ENCODE assay signal across 1 cellular context in genomic region chr4:48420172-48420571, GRCh38.
TF ChIP-seq lines count a peak whose summit lies in the region.

No MANE protein-coding gene starts in this region.

TF ChIP-seq in H1, 55 proteins besides CTCF, POLR2A, EP300 and RAD21 (continued from another document):
- TF ChIP-seq CHD7 (IDR thresholded peaks at IDR 0.05; ENCODE audit: insufficient replicate concordance, low read length) (no peak), KDM4A (IDR thresholded peaks at IDR 0.05; ENCODE audit: low read depth, low read length, severe bottlenecking) (no peak), NRF1 (IDR thresholded peaks at IDR 0.05; ENCODE audit: low read depth, low read length) (no peak), CBX8 (IDR thresholded peaks at IDR 0.05; ENCODE audit: borderline replicate concordance, low read depth, low read length) (no peak), EGR1 (IDR thresholded peaks at IDR 0.05; ENCODE audit: borderline replicate concordance, low read depth, low read length) (no peak), KDM1A (IDR thresholded peaks at IDR 0.05; ENCODE audit: borderline replicate concordance, low read length) (no peak), CEBPB (IDR thresholded peaks at IDR 0.05; ENCODE audit: low read depth, low read length) (no peak), SIRT6 (IDR thresholded peaks at IDR 0.05; ENCODE audit: low read length) (no peak), JUND (IDR thresholded peaks at IDR 0.05; ENCODE audit: low read length) (no peak), SIN3A (conservative IDR thresholded peaks at IDR 0.05 in 1 of 2, IDR thresholded peaks at IDR 0.05 in 1 of 2; ENCODE audit: low read depth in 1 of 2, low read length in 2 of 2) (no peak), RXRA (IDR thresholded peaks at IDR 0.05; ENCODE audit: insufficient read depth, low read depth, low read length) (no peak), CHD1 (IDR thresholded peaks at IDR 0.05; ENCODE audit: low read depth, low read length) (no peak), BRCA1 (IDR thresholded peaks at IDR 0.05; ENCODE audit: low read depth, low read length) (no peak), HDAC2 (IDR thresholded peaks at IDR 0.05; ENCODE audit: borderline replicate concordance in 1 of 2, low read depth in 2 of 2, low read length in 2 of 2) (no peak), SRF (IDR thresholded peaks at IDR 0.05; ENCODE audit: low read depth, low read length) (no peak), GTF2F1 (IDR thresholded peaks at IDR 0.05; ENCODE audit: borderline replicate concordance, low read depth, low read length) (no peak), USF2 (IDR thresholded peaks at IDR 0.05; ENCODE audit: low read length) (no peak)
